ENCODE assay signal across 7 cellular contexts in genomic region chr2:173355132-173355865, GRCh38. TPM values are rescaled to one million over a fixed set of nuclear protein-coding genes. Genes with fewer than 3 reads are reported as not detected.
DNase-seq lines count a peak whose midpoint lies in the region; ATAC-seq and TF ChIP-seq lines count a peak whose summit lies in the region.

No MANE protein-coding gene starts in this region.

- DNase-seq in Jurkat, Clone E6-1 (ENCODE audit: low read depth, low spot score): peak; percentile 82
- DNase-seq in SK-N-SH (peak; percentile 79), cardiac fibroblast (ENCODE audit: low read depth in 2 of 2) (peak; percentile 57 to 69), left colon (peak; percentile 40 to 67)
- DNase-seq in stimulated activated CD8-positive, alpha-beta memory T cell treated with anti-CD3 and anti-CD28 coated beads, Interleukin-15, amount 100 ng/mL, for 24 hours (ENCODE audit: low read depth): peak; percentile 10

- TF ChIP-seq RAD21 in SK-N-SH (IDR thresholded peaks at IDR 0.05; ENCODE audit: low read length): no peak

- peaks cover 0 to 7% of the 10 kb centered on the region in 2 experiments for H3K36me3 ChIP-seq in SK-N-SH (replicated peaks in 1 of 2; ENCODE audit: control insufficient read depth in 1 of 2, insufficient read depth in 2 of 2, low read length in 1 of 2)

- peak overlapping the region; percentile 38 to 94; a peak in 3 of 4 replicates for H3K27ac ChIP-seq in SK-N-SH (ENCODE audit: low read depth in 2 of 2, low read length in 1 of 2)

- peaks cover 34% of the 10 kb centered on the region for H3K79me2 ChIP-seq in SK-N-SH (ENCODE audit: insufficient read depth)

- no peaks in the 10 kb centered on the region for H3K9me3 ChIP-seq in SK-N-SH

- ATAC-seq in GM21723 (IDR thresholded peaks at IDR 0.05; ENCODE audit: unreplicated experiment) (peak; percentile 19), left colon (peak; percentile 65)

- no peaks in the 10 kb centered on the region for H4K20me1 ChIP-seq in SK-N-SH (ENCODE audit: insufficient read depth)

- peak overlapping the region; percentile 92 for H3K4me2 ChIP-seq in SK-N-SH

- peak overlapping the region; percentile 76 for H3K9ac ChIP-seq in SK-N-SH

- H3K27me3 ChIP-seq in SK-N-SH (ENCODE audit: insufficient read depth): no peaks in the 10 kb centered on the region; the same call in 1 of the 2 replicates

- TF ChIP-seq EP300 in SK-N-SH (IDR thresholded peaks at IDR 0.05; ENCODE audit: borderline replicate concordance in 1 of 2, low read depth in 1 of 2, low read length in 1 of 2): no peak

- CTCF ChIA-PET in SK-N-SH (lab: Yijun Ruan, JAX): interaction anchor here (0.8 to 1.2 kb wide), 4 partner anchors 47 to 542 kb away, joined by 3 to 4 read pairs (median 3); no protein-coding TSS in a partner anchor

- peak overlapping the region; percentile 95 for H2AFZ ChIP-seq in SK-N-SH (ENCODE audit: low read depth)

- H3K4me1 ChIP-seq in SK-N-SH (ENCODE audit: control insufficient read depth in 1 of 2, insufficient read depth in 2 of 2, low read depth in 1 of 2, low read length in 1 of 2): peaks cover 0 to 5% of the 10 kb centered on the region in 2 experiments; a peak in 1 of 4 replicates

- intact Hi-C loops in left colon (cut with DNase I, micrococcal nuclease): no loop called here

- no peaks in the 10 kb centered on the region for H3K9me2 ChIP-seq in SK-N-SH

- POLR2A ChIA-PET in SK-N-SH (lab: Yijun Ruan, JAX): no interaction called here

- H3F3A ChIP-seq in SK-N-SH (replicated peaks; ENCODE audit: insufficient read depth): no peaks in the 10 kb centered on the region

- H3K4me3 ChIP-seq in GM08714 (ENCODE audit: low read length) (peak overlapping the region; percentile 80), SK-N-SH (ENCODE audit: low read depth in 2 of 2, low read length in 1 of 2) (peak overlapping the region; percentile 89 to 90), cardiac fibroblast (replicated peaks in 1 of 2; ENCODE audit: low read depth in 2 of 2, low read length in 2 of 2) (peak overlapping the region; percentile 69 to 88)
- H3K4me3 ChIP-seq in Jurkat, Clone E6-1 (ENCODE audit: low read length): peak overlapping the region; percentile 91

- under 1% methylated on average over 44 of the region's 59 CpGs for WGBS in SK-N-SH (ENCODE audit: low lambda C conversion rate)

- TF ChIP-seq CTCF in SK-N-SH (IDR thresholded peaks at IDR 0.05): no peak
- no peak for TF ChIP-seq CTCF in cardiac fibroblast (IDR thresholded peaks at IDR 0.05; ENCODE audit: low read depth, low read length)

TF ChIP-seq in SK-N-SH, 30 proteins besides CTCF, POLR2A, EP300 and RAD21:
- TF ChIP-seq GABPA (IDR thresholded peaks at IDR 0.05; ENCODE audit: low read depth): no peak
- no peak for TF ChIP-seq NFIC (IDR thresholded peaks at IDR 0.05; ENCODE audit: borderline replicate concordance)
- peak; percentile 24; the same call in 1 of the 2 replicates for TF ChIP-seq NRF1 (IDR thresholded peaks at IDR 0.05; ENCODE audit: low read depth, low read length)
- TF ChIP-seq MAX (IDR thresholded peaks at IDR 0.05; ENCODE audit: low read depth): peak; percentile 79
- no peak for TF ChIP-seq RFX5 (IDR thresholded peaks at IDR 0.05; ENCODE audit: low read length)
- no peak for TF ChIP-seq ELF1 (IDR thresholded peaks at IDR 0.05)
- TF ChIP-seq POLR2AphosphoS5 (IDR thresholded peaks at IDR 0.05; ENCODE audit: low read depth, low read length): 0 out of 2 replicates have a peak, but pooled peaks have one; percentile 15
- TF ChIP-seq MXI1 (IDR thresholded peaks at IDR 0.05; ENCODE audit: low read depth, low read length): peak; percentile 80
- no peak for TF ChIP-seq TAF1 (IDR thresholded peaks at IDR 0.05; ENCODE audit: borderline replicate concordance, low read depth, low read length)
- no peak for TF ChIP-seq FOSL2 (IDR thresholded peaks at IDR 0.05; ENCODE audit: borderline replicate concordance, low read depth)

RNA-seq across cellular contexts. Expression of gene CDCA7, which starts 0.6 kb away (rescaled TPM):
- 176 TPM for polyA plus RNA-seq in Jurkat, Clone E6-1 (2012; ENCODE audit: insufficient read depth, insufficient read length)
- polyA plus RNA-seq in SK-N-SH (2012; rRNA removed): 19.1 and 23.3 TPM in 2 replicates
- polyA plus RNA-seq in SK-N-SH (2012; cell fraction: cytosol; rRNA removed): 16.5 and 18.9 TPM in 2 replicates
- 52.7 and 53.0 TPM in 2 replicates for polyA plus RNA-seq in SK-N-SH (2012; cell fraction: nucleus; rRNA removed)
- 10 to 100 TPM; 22.8 to 28.3 TPM for total RNA-seq in left colon

Comparison
In these comparisons a context has a peak if more than half of its experiments do, and no peak if none do; other contexts are left out.
1. Peak in every context shown above with its lines: DNase-seq, ATAC-seq, H3K4me3 ChIP-seq and H3K27ac ChIP-seq.
2. DNase-seq: peak in every context shown above with its lines; median percentile 82 in Jurkat, Clone E6-1; 79 in SK-N-SH; 63 in cardiac fibroblast; 54 in left colon; 10 in stimulated activated CD8-positive, alpha-beta memory T cell treated with anti-CD3 and anti-CD28 coated beads, Interleukin-15, amount 100 ng/mL, for 24 hours.